Comparison of ENCODE assay signal across 36 cellular contexts in the genomic region with DNA sequence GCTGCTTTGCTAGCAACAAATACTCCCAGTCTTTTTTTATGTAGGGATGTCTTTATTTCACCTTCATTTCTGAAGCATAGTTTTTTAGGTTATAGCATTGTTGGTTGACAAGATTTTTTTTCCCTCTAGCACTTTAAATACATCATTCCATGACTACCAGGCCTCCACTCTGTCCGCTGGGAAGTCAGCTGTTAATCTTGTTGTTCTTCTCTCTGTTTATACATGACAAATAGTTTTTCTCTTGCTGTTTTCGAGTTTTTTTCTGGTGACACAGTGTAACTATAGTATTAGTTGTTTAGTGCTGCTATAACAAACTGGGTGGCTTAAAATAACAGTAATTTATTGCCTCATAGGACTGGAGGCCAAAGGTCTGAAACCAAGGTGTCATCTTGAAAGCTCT.
DNase-seq lines count a peak whose midpoint lies in the region; ATAC-seq, FAIRE-seq and TF ChIP-seq lines count a peak whose summit lies in the region.
"Had no signal": no experiment of that assay in that cellular context is flagged by ENCODE, and none has a peak within 500 bp of the region (broad histone marks: within the 10 kb centered on the region; RNA-seq: fewer than 3 reads in every experiment).

No MANE protein-coding gene starts in this region.

- DNase-seq in HepG2 (ENCODE audit: low spot score) (no peak), right lobe of liver (no peak), LHCN-M2 (ENCODE audit: low read depth) (peak; percentile 6), WTC11 (ENCODE audit: low spot score) (no peak), mesenchymal stem cell (peak; percentile 1), NCI-H2227 (lab: John Stamatoyannopoulos, UW; ENCODE audit: unreplicated experiment) (no peak), iPS-NIHi7 (ENCODE audit: extremely low spot score) (no peak), SKM-1 treated with dmso at 0.1 percent for 144 hours (lab: John Stamatoyannopoulos, UW; ENCODE audit: unreplicated experiment) (no peak)
- DNase-seq: 8988T; ACHN; AML-193; BE2C; C1 segment of cervical spinal cord; Caco-2; Calu3; CD4-positive, alpha-beta memory T cell; CD4-positive, alpha-beta T cell; CD4-positive, CD25-positive, alpha-beta regulatory T cell; CD8-positive, alpha-beta memory T cell; CD8-positive, alpha-beta T cell; COR-L47; DMS 273 treated with DMSO at 0.1 percent for 48 hours; DMS153; DMS53; DMS79; DMS79 treated with DMSO at 0.1 percent for 48 hours; DND-41; EL had no signal

- CTCF ChIA-PET in HepG2 (lab: Yijun Ruan, JAX; ENCODE audit: low intra/inter-chr PET ratio, low total read pairs) (no interaction called here), WTC11 (lab: Charles Lee) (no interaction called here)

- H3K27me3 Mint-ChIP-seq in WTC11 (ENCODE audit: low read depth) = peaks cover 4% of the 10 kb centered on the region; the same call in 1 of the 2 replicates
- H3K27me3 Mint-ChIP-seq: B cell; CD4-positive, alpha-beta memory T cell; CD4-positive, alpha-beta T cell; CD4-positive, CD25-positive, alpha-beta regulatory T cell; CD8-positive, alpha-beta memory T cell had no signal

- no TSS peak for BruUV-seq in HepG2 (replicated peaks; lab: Mats Ljungman, UMichigan)

- H3K23ac ChIP-seq in mesenchymal stem cell (ENCODE audit: low read length in 2 of 2) = no peak overlapping the region

- no peaks in the 10 kb centered on the region for H3K9me3 ChIP-seq in HepG2 (ENCODE audit: low read length)
- H3K9me3 ChIP-seq in right lobe of liver = no peaks in the 10 kb centered on the region
- peaks cover 7% of the 10 kb centered on the region for H3K9me3 ChIP-seq in mesenchymal stem cell (ENCODE audit: control insufficient read depth, low read length)
- H3K9me3 ChIP-seq: A549, BE2C, BLaER1 had no signal

- H3K36me3 ChIP-seq in HepG2 (replicated peaks in 1 of 2; ENCODE audit: control insufficient read depth in 1 of 2, insufficient read depth in 2 of 2, low read length in 2 of 2) (no peaks in the 10 kb centered on the region), right lobe of liver (no peaks in the 10 kb centered on the region), mesenchymal stem cell (ENCODE audit: control insufficient read depth in 1 of 2, insufficient read depth in 2 of 2, low read depth in 1 of 2, low read length in 2 of 2) (no peaks in the 10 kb centered on the region)
- H3K36me3 ChIP-seq: BE2C; BLaER1; BLaER1 treated with 17β-estradiol and CSF1 and Interleukin-3, amounts not matched to agents 10 nM and 100 nM had no signal

- peaks cover 65% of the 10 kb centered on the region for H3K9me3 Mint-ChIP-seq in WTC11

- intact Hi-C loops in HepG2 (cut with micrococcal nuclease; ENCODE audit: unreplicated experiment) = no loop called here
- intact Hi-C loops in right lobe of liver (cut with DNase I) = no loop called here

- H3K14ac ChIP-seq in mesenchymal stem cell (ENCODE audit: low read length in 2 of 2) = no peak overlapping the region

- no peak overlapping the region for H3K4me2 ChIP-seq in HepG2 (ENCODE audit: low read depth, low read length)
- H3K4me2 ChIP-seq in mesenchymal stem cell (ENCODE audit: low read length, poor library complexity, severe bottlenecking) = no peak overlapping the region
- H3K4me2 ChIP-seq: A549; BLaER1; BLaER1 treated with 17β-estradiol and CSF1 and Interleukin-3, amounts not matched to agents 10 nM and 100 nM had no signal

- no peak for TF ChIP-seq RAD21 in HepG2 (CRISPR knock-in tag; IDR thresholded peaks at IDR 0.05)

- POLR2A ChIA-PET in HepG2 (lab: Yijun Ruan, JAX) (no interaction called here), WTC11 (lab: Charles Lee) (no interaction called here)

- H2BK12ac ChIP-seq in mesenchymal stem cell (ENCODE audit: low read length in 2 of 2) = no peak overlapping the region

- TF ChIP-seq POLR2A in HepG2 (IDR thresholded peaks at IDR 0.05; ENCODE audit: insufficient read depth in 1 of 2, low read depth in 2 of 2, low read length in 2 of 2) = no peak
- no peak for TF ChIP-seq POLR2A in right lobe of liver (IDR thresholded peaks at IDR 0.05)

- 2% methylated on average over 2 of the region's 2 CpGs for WGBS in HepG2 (ENCODE audit: low lambda C conversion rate)
- WGBS in right lobe of liver (ENCODE audit: insufficient coverage, low coverage, low lambda C conversion rate, missing lambda C conversion rate) = 37% methylated on average over 2 of the region's 2 CpGs
- whole genome bisulfite sequencing in mesenchymal stem cell = 33% methylated on average over 1 of the region's 2 CpGs

- no peak overlapping the region for H3K9ac ChIP-seq in HepG2 (ENCODE audit: insufficient read depth, low read depth, low read length)
- no peak overlapping the region for H3K9ac ChIP-seq in mesenchymal stem cell (ENCODE audit: low read length)
- H3K9ac ChIP-seq: BLaER1; BLaER1 treated with 17β-estradiol and CSF1 and Interleukin-3, amounts not matched to agents 10 nM and 100 nM had no signal

- H3K27ac ChIP-seq in HepG2 (ENCODE audit: extremely low read length, insufficient read depth, low read length) = no peak overlapping the region
- H3K27ac ChIP-seq in right lobe of liver = no peak overlapping the region
- H3K27ac ChIP-seq in mesenchymal stem cell (ENCODE audit: low read length, poor library complexity, severe bottlenecking) = no peak overlapping the region
- H3K27ac ChIP-seq: 22Rv1; A549; BLaER1; BLaER1 treated with 17β-estradiol and CSF1 and Interleukin-3, amounts not matched to agents 10 nM and 100 nM; C4-2B had no signal

- H2BK15ac ChIP-seq in mesenchymal stem cell (ENCODE audit: low read depth, poor library complexity, severe bottlenecking) = no peak overlapping the region

- H3K79me1 ChIP-seq in mesenchymal stem cell (replicated peaks; ENCODE audit: low read length, poor library complexity, severe bottlenecking) = no peaks in the 10 kb centered on the region

- no peak overlapping the region for H3K4me3 Mint-ChIP-seq in WTC11
- H3K4me3 Mint-ChIP-seq: B cell; CD14-positive monocyte; CD4-positive, alpha-beta memory T cell; CD4-positive, alpha-beta T cell; CD4-positive, CD25-positive, alpha-beta regulatory T cell; CD8-positive, alpha-beta memory T cell; CD8-positive, alpha-beta T cell had no signal

- no peak overlapping the region for H2AFZ ChIP-seq in HepG2 (ENCODE audit: low read length)
- no peak overlapping the region for H2AFZ ChIP-seq in mesenchymal stem cell (ENCODE audit: low read depth, low read length)

- no peak overlapping the region for H4K8ac ChIP-seq in mesenchymal stem cell (ENCODE audit: low read length)

- no peaks in the 10 kb centered on the region for H4K20me1 ChIP-seq in HepG2 (ENCODE audit: insufficient read depth, low read length)
- H4K20me1 ChIP-seq: BLaER1; BLaER1 treated with 17β-estradiol and CSF1 and Interleukin-3, amounts not matched to agents 10 nM and 100 nM had no signal

- H3K4me1 ChIP-seq in HepG2 (ENCODE audit: insufficient read depth, low read length) = no peaks in the 10 kb centered on the region
- H3K4me1 ChIP-seq in right lobe of liver = no peaks in the 10 kb centered on the region
- H3K4me1 ChIP-seq in mesenchymal stem cell (ENCODE audit: control insufficient read depth, insufficient read depth, low read depth, low read length) = no peaks in the 10 kb centered on the region
- H3K4me1 ChIP-seq: A549; BE2C; BLaER1; BLaER1 treated with 17β-estradiol and CSF1 and Interleukin-3, amounts not matched to agents 10 nM and 100 nM; Caco-2 had no signal

- H2BK5ac ChIP-seq in mesenchymal stem cell (ENCODE audit: low read depth, low read length, poor library complexity, severe bottlenecking) = no peak overlapping the region

- H3K79me2 ChIP-seq in HepG2 (ENCODE audit: insufficient read depth, low read length) = no peaks in the 10 kb centered on the region

- H2AK5ac ChIP-seq in mesenchymal stem cell (ENCODE audit: low read length, severe bottlenecking) = no peak overlapping the region

- no peak overlapping the region for H3K18ac ChIP-seq in mesenchymal stem cell (ENCODE audit: low read depth in 1 of 2, low read length in 2 of 2)

- H3K36me3 Mint-ChIP-seq in WTC11 = peaks cover 33% of the 10 kb centered on the region
- H3K36me3 Mint-ChIP-seq: CD14-positive monocyte; CD4-positive, alpha-beta memory T cell; CD4-positive, CD25-positive, alpha-beta regulatory T cell; CD8-positive, alpha-beta memory T cell; CD8-positive, alpha-beta T cell had no signal

- TF ChIP-seq CTCF in HepG2 (CRISPR knock-in tag; IDR thresholded peaks at IDR 0.05) (no peak), right lobe of liver (IDR thresholded peaks at IDR 0.05) (no peak), WTC11 (IDR thresholded peaks at IDR 0.05) (no peak)

- no peak overlapping the region for H2BK120ac ChIP-seq in mesenchymal stem cell (ENCODE audit: low read depth, low read length)

- H3K27me3 ChIP-seq in HepG2 (ENCODE audit: control insufficient read depth in 1 of 2, insufficient read depth in 2 of 2, low read length in 2 of 2) (no peaks in the 10 kb centered on the region), right lobe of liver (no peaks in the 10 kb centered on the region), mesenchymal stem cell (ENCODE audit: control insufficient read depth in 1 of 2, insufficient read depth in 1 of 2, low read length in 2 of 2) (no peaks in the 10 kb centered on the region)
- H3K27me3 ChIP-seq: BE2C; BLaER1; BLaER1 treated with 17β-estradiol and CSF1 and Interleukin-3, amounts not matched to agents 10 nM and 100 nM had no signal

- H3K4me1 Mint-ChIP-seq in WTC11 = no peaks in the 10 kb centered on the region
- H3K4me1 Mint-ChIP-seq: B cell; CD14-positive monocyte; CD4-positive, CD25-positive, alpha-beta regulatory T cell; CD8-positive, alpha-beta memory T cell had no signal

- ATAC-seq in HepG2 = no peak
- ATAC-seq in right lobe of liver = no peak
- no peak for ATAC-seq in WTC11
- ATAC-seq: A549; CD8-positive, alpha-beta T cell had no signal

- in situ Hi-C loops in HepG2 (cut with HindIII; ENCODE audit: extremely low pct_ligation_motif_present, low pct_unique_long_range_greater_than_20kb) = no loop called here

- FAIRE-seq in HepG2 (lab: Jason Lieb, UNC) = no peak
- FAIRE-seq: A549, D721Med had no signal

- no peak for TF ChIP-seq EP300 in HepG2 (IDR thresholded peaks at IDR 0.05; ENCODE audit: low read depth in 2 of 2, low read length in 2 of 2)
- TF ChIP-seq EP300 in HepG2 (CRISPR knock-in tag; IDR thresholded peaks at IDR 0.05; ENCODE audit: borderline replicate concordance) = no peak

- no peak overlapping the region for H3K4ac ChIP-seq in mesenchymal stem cell (ENCODE audit: low read depth in 1 of 2, low read length in 2 of 2)

- no peak overlapping the region for H4K91ac ChIP-seq in mesenchymal stem cell (ENCODE audit: low read length)

- no peak overlapping the region for H3K4me3 ChIP-seq in HepG2 (replicated peaks in 1 of 3; ENCODE audit: insufficient read depth in 1 of 3, low read depth in 2 of 3, low read length in 3 of 3)
- H3K4me3 ChIP-seq in right lobe of liver = no peak overlapping the region
- H3K4me3 ChIP-seq in mesenchymal stem cell (ENCODE audit: insufficient read depth in 1 of 2, low read depth in 1 of 2, low read length in 2 of 2) = no peak overlapping the region
- H3K4me3 ChIP-seq: A549; BLaER1; BLaER1 treated with 17β-estradiol and CSF1 and Interleukin-3, amounts not matched to agents 10 nM and 100 nM had no signal

- no peak overlapping the region for H3K27ac Mint-ChIP-seq in WTC11
- H3K27ac Mint-ChIP-seq: B cell; CD14-positive monocyte; CD4-positive, alpha-beta memory T cell; CD4-positive, alpha-beta T cell; CD4-positive, CD25-positive, alpha-beta regulatory T cell; CD8-positive, alpha-beta memory T cell; CD8-positive, alpha-beta T cell had no signal

TF ChIP-seq in HepG2, 621 proteins besides CTCF, POLR2A, EP300 and RAD21 (continues in another document):
- peak; percentile 87 for TF ChIP-seq ZNF317 (CRISPR knock-in tag; IDR thresholded peaks at IDR 0.05)

Comparison
In these comparisons a context has a peak if more than half of its experiments do, and no peak if none do; other contexts are left out.
1. DNase-seq: peak in LHCN-M2 (single experiment) and mesenchymal stem cell (single experiment); none in HepG2 (single experiment), right lobe of liver (0 of 3), WTC11 (single experiment), NCI-H2227 (single experiment), iPS-NIHi7 (single experiment) and SKM-1 treated with dmso at 0.1 percent for 144 hours (single experiment).